ENCODE assay signal across 18 cellular contexts in genomic region chr3:195113074-195113473, GRCh38.
DNase-seq lines count a peak whose midpoint lies in the region; ATAC-seq and TF ChIP-seq lines count a peak whose summit lies in the region.
"Had no signal": no experiment of that assay in that cellular context is flagged by ENCODE, and none has a peak within 500 bp of the region (broad histone marks: within the 10 kb centered on the region; RNA-seq: fewer than 3 reads in every experiment).

No MANE protein-coding gene starts in this region.

- TF ChIP-seq CTCF in fibroblast of pulmonary artery (IDR thresholded peaks at IDR 0.05; ENCODE audit: low read length, missing control alignments) (no peak), neural progenitor cell (IDR thresholded peaks at IDR 0.05) (no peak), tibial nerve (IDR thresholded peaks at IDR 0.05) (no peak)

- H2BK120ac ChIP-seq in mesendoderm (ENCODE audit: low read depth, low read length), result no peak overlapping the region

- TF ChIP-seq EP300 in tibial nerve (IDR thresholded peaks at IDR 0.05), result no peak

- peaks cover 9% of the 10 kb centered on the region for H3K79me1 ChIP-seq in mesendoderm (ENCODE audit: low read length)

- H4K5ac ChIP-seq in mesendoderm (ENCODE audit: low read length), result no peak overlapping the region

- no peak overlapping the region for H2AK5ac ChIP-seq in mesendoderm (ENCODE audit: low read length)

- H3K4me2 ChIP-seq in neural progenitor cell (no peak overlapping the region), mesendoderm (ENCODE audit: low read length) (no peak overlapping the region)

- no peak overlapping the region for H3K23ac ChIP-seq in mesendoderm (ENCODE audit: low read length)

- no peaks in the 10 kb centered on the region for H3K36me3 ChIP-seq in neural progenitor cell
- no peaks in the 10 kb centered on the region for H3K36me3 ChIP-seq in tibial nerve
- H3K36me3 ChIP-seq in mesendoderm (ENCODE audit: control insufficient read depth, insufficient read depth, low read length), result no peaks in the 10 kb centered on the region
- H3K36me3 ChIP-seq: HAP-1 had no signal

- DNase-seq in cardiac septum (ENCODE audit: low spot score) (peak; percentile 29), left ventricle myocardium superior (no peak), fibroblast of pulmonary artery (ENCODE audit: low read depth) (peak; percentile 71), neural progenitor cell (ENCODE audit: low spot score) (no peak), tibial nerve (ENCODE audit: low spot score in 2 of 2) (no peak), mesendoderm (no peak)
- no peak for DNase-seq in stimulated activated effector memory CD8-positive, alpha-beta T cell treated with anti-CD3 and anti-CD28 coated beads, Interleukin-12 subunit alpha, Interleukin-12 subunit beta, amount 100 ng/mL, for 72 hours (ENCODE audit: low spot score in 2 of 2)
- DNase-seq: Caco-2; CD4-positive, alpha-beta T cell; KBM-7; MV-4-11; NCI-H1417 treated with DMSO at 0.1 percent for 48 hours; NCI-H2029; NCI-H2171; NCI-H526; PC-3; RPMI8226 had no signal

- no peak overlapping the region for H2BK5ac ChIP-seq in mesendoderm (ENCODE audit: low read length)

- 82 to 91% methylated on average over 15 of the region's 15 CpGs for WGBS in tibial nerve, 2 donors
- WGBS in mesendoderm (ENCODE audit: extremely low coverage, insufficient coverage, low lambda C conversion rate), result no CpG with 5 or more reads among the region's 15 CpGs

- H3K79me2 ChIP-seq in neural progenitor cell (ENCODE audit: low read depth), result no peaks in the 10 kb centered on the region
- no peaks in the 10 kb centered on the region for H3K79me2 ChIP-seq in mesendoderm (ENCODE audit: control insufficient read depth, insufficient read depth, low read length)

- H3K4me3 ChIP-seq in fibroblast of pulmonary artery (replicated peaks; ENCODE audit: low read depth, low read length) (no peak overlapping the region), neural progenitor cell (no peak overlapping the region), tibial nerve (no peak overlapping the region), mesendoderm (ENCODE audit: low read length) (no peak overlapping the region)
- H3K4me3 ChIP-seq: HAP-1 had no signal

- no peak overlapping the region for H3K18ac ChIP-seq in mesendoderm (ENCODE audit: low read length)

- peak overlapping the region; percentile 36 for H3K27ac Mint-ChIP-seq in neural progenitor cell
- H3K27ac Mint-ChIP-seq in stimulated activated effector memory CD8-positive, alpha-beta T cell treated with anti-CD3 and anti-CD28 coated beads, Interleukin-12 subunit alpha, Interleukin-12 subunit beta, amount 100 ng/mL, for 72 hours, result no peak overlapping the region
- H3K27ac Mint-ChIP-seq: CD4-positive, alpha-beta T cell had no signal

- H3K4me1 ChIP-seq in neural progenitor cell (peaks cover 2% of the 10 kb centered on the region), tibial nerve (peaks cover 0 to 7% (median 0%) of the 10 kb centered on the region in 4 donors), mesendoderm (ENCODE audit: control insufficient read depth, low read depth, low read length) (peaks cover 4% of the 10 kb centered on the region)
- H3K4me1 ChIP-seq: HAP-1 had no signal

- H3K9ac ChIP-seq in neural progenitor cell, result no peak overlapping the region
- no peak overlapping the region for H3K9ac ChIP-seq in mesendoderm (ENCODE audit: low read length)

- H3K27me3 ChIP-seq in neural progenitor cell (no peaks in the 10 kb centered on the region), tibial nerve (no peaks in the 10 kb centered on the region), mesendoderm (ENCODE audit: insufficient read depth, low read length, poor library complexity) (no peaks in the 10 kb centered on the region)

- no peaks in the 10 kb centered on the region for H3K9me3 Mint-ChIP-seq in neural progenitor cell
- no peaks in the 10 kb centered on the region for H3K9me3 Mint-ChIP-seq in stimulated activated effector memory CD8-positive, alpha-beta T cell treated with anti-CD3 and anti-CD28 coated beads, Interleukin-12 subunit alpha, Interleukin-12 subunit beta, amount 100 ng/mL, for 72 hours
- H3K9me3 Mint-ChIP-seq: CD4-positive, alpha-beta T cell had no signal

- no peak overlapping the region for H3K56ac ChIP-seq in mesendoderm (ENCODE audit: low read length)

- no peak overlapping the region for H3K4me3 Mint-ChIP-seq in neural progenitor cell
- no peak overlapping the region for H3K4me3 Mint-ChIP-seq in stimulated activated effector memory CD8-positive, alpha-beta T cell treated with anti-CD3 and anti-CD28 coated beads, Interleukin-12 subunit alpha, Interleukin-12 subunit beta, amount 100 ng/mL, for 72 hours
- H3K4me3 Mint-ChIP-seq: CD4-positive, alpha-beta T cell had no signal

- H3K4me1 Mint-ChIP-seq in neural progenitor cell, result peaks cover 29% of the 10 kb centered on the region
- H3K4me1 Mint-ChIP-seq in stimulated activated effector memory CD8-positive, alpha-beta T cell treated with anti-CD3 and anti-CD28 coated beads, Interleukin-12 subunit alpha, Interleukin-12 subunit beta, amount 100 ng/mL, for 72 hours, result no peaks in the 10 kb centered on the region

- intact Hi-C loops in cardiac septum (cut with DNase I) (no loop called here), left ventricle myocardium superior (cut with micrococcal nuclease) (no loop called here)

- no peak overlapping the region for H3K4ac ChIP-seq in mesendoderm (ENCODE audit: low read depth, low read length)

- H4K20me1 ChIP-seq in neural progenitor cell (ENCODE audit: low read depth), result peaks cover 30% of the 10 kb centered on the region

- H2AFZ ChIP-seq in neural progenitor cell (replicated peaks), result no peak overlapping the region

- H4K8ac ChIP-seq in mesendoderm (ENCODE audit: low read depth, low read length), result no peak overlapping the region

- H3K27ac ChIP-seq in neural progenitor cell, result no peak overlapping the region
- no peak overlapping the region for H3K27ac ChIP-seq in tibial nerve
- H3K27ac ChIP-seq in mesendoderm (ENCODE audit: low read depth, low read length), result no peak overlapping the region

- ATAC-seq in left ventricle myocardium superior, result no peak
- ATAC-seq in stimulated activated effector memory CD8-positive, alpha-beta T cell treated with anti-CD3 and anti-CD28 coated beads, Interleukin-12 subunit alpha, Interleukin-12 subunit beta, amount 100 ng/mL, for 72 hours, result no peak
- ATAC-seq: PC-3 had no signal

- peaks cover 9% of the 10 kb centered on the region for H3F3A ChIP-seq in neural progenitor cell (ENCODE audit: low read depth)

- TF ChIP-seq POLR2A in tibial nerve (IDR thresholded peaks at IDR 0.05), result no peak

- H3K9me3 ChIP-seq in neural progenitor cell (ENCODE audit: low read depth), result no peaks in the 10 kb centered on the region
- H3K9me3 ChIP-seq in tibial nerve, result no peaks in the 10 kb centered on the region
- H3K9me3 ChIP-seq: Caco-2, HAP-1 had no signal

- H3K36me3 Mint-ChIP-seq in neural progenitor cell, result no peaks in the 10 kb centered on the region
- no peaks in the 10 kb centered on the region for H3K36me3 Mint-ChIP-seq in stimulated activated effector memory CD8-positive, alpha-beta T cell treated with anti-CD3 and anti-CD28 coated beads, Interleukin-12 subunit alpha, Interleukin-12 subunit beta, amount 100 ng/mL, for 72 hours

- H2BK15ac ChIP-seq in mesendoderm (replicated peaks; ENCODE audit: low read depth), result no peak overlapping the region

- H3K27me3 Mint-ChIP-seq in neural progenitor cell (ENCODE audit: insufficient read depth, low read depth), result peaks cover 2% of the 10 kb centered on the region
- H3K27me3 Mint-ChIP-seq: CD4-positive, alpha-beta T cell had no signal

Comparison
In these comparisons a context has a peak if more than half of its experiments do, and no peak if none do; other contexts are left out.
1. DNase-seq: peak in cardiac septum (single experiment) and fibroblast of pulmonary artery (single experiment); none in left ventricle myocardium superior (single experiment), neural progenitor cell (single experiment), stimulated activated effector memory CD8-positive, alpha-beta T cell treated with anti-CD3 and anti-CD28 coated beads, Interleukin-12 subunit alpha, Interleukin-12 subunit beta, amount 100 ng/mL, for 72 hours (0 of 2), tibial nerve (0 of 2) and mesendoderm (single experiment).